Comparison of ENCODE assay signal across 20 cellular contexts in the genomic region with DNA sequence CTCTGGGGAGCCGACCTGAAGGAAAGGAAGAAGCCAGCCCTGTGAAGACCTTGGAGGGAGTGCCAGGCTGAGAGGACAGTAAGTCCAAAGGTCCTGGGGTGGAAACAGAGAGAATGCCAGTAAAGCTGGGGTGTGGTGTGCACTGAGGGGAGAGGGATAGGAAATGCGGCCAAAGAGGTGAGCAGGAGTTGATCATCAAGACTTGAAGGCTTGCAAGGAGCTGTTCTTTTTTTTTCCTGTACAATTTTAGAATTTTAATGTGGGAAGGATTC.
DNase-seq lines count a peak whose midpoint lies in the region; ATAC-seq, FAIRE-seq and TF ChIP-seq lines count a peak whose summit lies in the region.
"Had no signal": no experiment of that assay in that cellular context is flagged by ENCODE, and none has a peak within 500 bp of the region (broad histone marks: within the 10 kb centered on the region; RNA-seq: fewer than 3 reads in every experiment).

No MANE protein-coding gene starts in this region.

- peak; percentile 94 for ATAC-seq in mucosa of descending colon
- no peak for ATAC-seq in HG03342 (IDR thresholded peaks at IDR 0.05; ENCODE audit: unreplicated experiment)
- ATAC-seq: HepG2 had no signal

- H3K4me2 ChIP-seq in hepatocyte = no peak overlapping the region

- TF ChIP-seq CTCF in Peyer's patch (IDR thresholded peaks at IDR 0.05) (no peak), hepatocyte (IDR thresholded peaks at IDR 0.05; ENCODE audit: poor library complexity) (no peak), mucosa of descending colon (IDR thresholded peaks at IDR 0.05) (no peak)

- no peak for FAIRE-seq in small intestine (lab: Jason Lieb, UNC)
- FAIRE-seq: G401.6 had no signal

- 59% methylated on average over 2 of the region's 2 CpGs for WGBS in hepatocyte (ENCODE audit: low lambda C conversion rate, missing lambda C conversion rate)
- 21 to 54% (median 22%) methylated on average over 2 of the region's 2 CpGs for WGBS in small intestine, 3 donors

- H3K9me2 ChIP-seq in hepatocyte (replicated peaks; ENCODE audit: insufficient read depth) = no peaks in the 10 kb centered on the region

- intact Hi-C loops in mucosa of descending colon (cut with DNase I, micrococcal nuclease) = loop anchor here in 1 of 2 donors (5.0 to 10.0 kb wide), 2 partner anchors 443 to 465 kb away; a partner anchor contains a TSS

- H3K27ac ChIP-seq in Peyer's patch = peak overlapping the region in 2 of 4 donors; percentile 34 to 46
- no peak overlapping the region for H3K27ac ChIP-seq in hepatocyte
- H3K27ac ChIP-seq in small intestine (ENCODE audit: low read depth in 1 of 2, low read length in 1 of 2) = no peak overlapping the region

- H3K27me3 ChIP-seq in Peyer's patch (no peaks in the 10 kb centered on the region), hepatocyte (peaks cover 4% of the 10 kb centered on the region), small intestine (ENCODE audit: control insufficient read depth in 2 of 2, insufficient read depth in 2 of 2, low read length in 2 of 2) (peaks cover 0 to 2% of the 10 kb centered on the region in 2 donors)
- H3K27me3 ChIP-seq: BE2C had no signal

- no peak overlapping the region for H3K4me3 ChIP-seq in Peyer's patch
- no peak overlapping the region for H3K4me3 ChIP-seq in hepatocyte
- no peak overlapping the region for H3K4me3 ChIP-seq in mucosa of descending colon
- no peak overlapping the region for H3K4me3 ChIP-seq in small intestine (ENCODE audit: low read depth in 1 of 2, low read length in 2 of 2)
- H3K4me3 ChIP-seq: HAP-1 had no signal

- TF ChIP-seq POLR2A in Peyer's patch (IDR thresholded peaks at IDR 0.05) = no peak

- DNase-seq in Peyer's patch (peak in 2 of 3 donors; percentile 60 to 74), hepatocyte (ENCODE audit: low spot score) (peak; percentile 13), mucosa of descending colon (peak in 2 of 3 donors; percentile 55 to 73), small intestine (peak; percentile 77), NCI-H2171 treated with DMSO at 0.1 percent for 48 hours (lab: John Stamatoyannopoulos, UW) (no peak), GM03348 (ENCODE audit: low spot score) (no peak), iPS-NIHi7 (ENCODE audit: extremely low spot score) (no peak)
- DNase-seq: ACHN; BE2C; C1 segment of cervical spinal cord; CD4-positive, CD25-positive, alpha-beta regulatory T cell; CD8-positive, alpha-beta memory T cell; COR-L47; DMS 273 treated with DMSO at 0.1 percent for 48 hours; DMS53; KBM-7 had no signal

- H3K36me3 ChIP-seq in Peyer's patch (no peaks in the 10 kb centered on the region), hepatocyte (replicated peaks; ENCODE audit: insufficient read depth, low read depth) (no peaks in the 10 kb centered on the region), mucosa of descending colon (ENCODE audit: low read depth) (no peaks in the 10 kb centered on the region), small intestine (ENCODE audit: control insufficient read depth in 2 of 2, insufficient read depth in 2 of 2, low read length in 2 of 2) (no peaks in the 10 kb centered on the region)
- H3K36me3 ChIP-seq: BE2C, HAP-1 had no signal

- H3K9me3 ChIP-seq in Peyer's patch (no peaks in the 10 kb centered on the region), hepatocyte (ENCODE audit: low read depth) (no peaks in the 10 kb centered on the region), mucosa of descending colon (no peaks in the 10 kb centered on the region), small intestine (ENCODE audit: control insufficient read depth, low read depth) (no peaks in the 10 kb centered on the region)
- H3K9me3 ChIP-seq: BE2C, HAP-1 had no signal

- peaks cover 0 to 10% (median 0%) of the 10 kb centered on the region in 4 donors for H3K4me1 ChIP-seq in Peyer's patch
- H3K4me1 ChIP-seq in hepatocyte (ENCODE audit: insufficient read depth) = no peaks in the 10 kb centered on the region
- peaks cover 14% of the 10 kb centered on the region for H3K4me1 ChIP-seq in mucosa of descending colon (ENCODE audit: low read depth)
- H3K4me1 ChIP-seq in small intestine (ENCODE audit: control insufficient read depth in 2 of 2, insufficient read depth in 1 of 2, low read depth in 1 of 2, low read length in 1 of 2) = no peaks in the 10 kb centered on the region
- H3K4me1 ChIP-seq: BE2C, HAP-1 had no signal

- no peaks in the 10 kb centered on the region for H4K20me1 ChIP-seq in hepatocyte (ENCODE audit: insufficient read depth, poor library complexity, severe bottlenecking)

- H3K79me2 ChIP-seq in hepatocyte = no peaks in the 10 kb centered on the region

- H2AFZ ChIP-seq in hepatocyte = no peak overlapping the region

Comparison
In these comparisons a context has a peak if more than half of its experiments do, and no peak if none do; other contexts are left out.
1. DNase-seq: peak in Peyer's patch (2 of 3), hepatocyte (single experiment), mucosa of descending colon (2 of 3) and small intestine (single experiment); none in NCI-H2171 treated with DMSO at 0.1 percent for 48 hours (single experiment), GM03348 (single experiment) and iPS-NIHi7 (single experiment).